ENCODE assay signal across 13 cellular contexts in the genomic region with DNA sequence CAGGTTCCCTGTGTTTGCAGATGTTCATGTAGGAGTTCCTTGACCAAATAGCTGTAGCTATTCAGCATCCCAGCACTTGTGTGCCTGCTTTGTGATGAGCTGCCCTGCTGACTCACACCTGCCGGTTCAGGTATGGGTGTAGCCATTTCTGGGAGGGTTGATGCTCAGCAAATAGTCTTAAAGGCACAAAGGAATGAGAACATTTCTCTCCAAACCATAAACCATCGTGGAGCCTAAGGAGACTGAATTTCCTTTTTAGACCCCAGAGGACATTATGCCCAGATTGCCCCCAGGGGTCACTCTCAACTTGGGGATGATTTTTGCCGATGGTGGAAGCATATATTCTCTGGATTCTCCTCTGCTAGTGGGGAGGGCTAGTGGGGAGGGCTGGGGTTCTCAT.
DNase-seq lines count a peak whose midpoint lies in the region; ATAC-seq and TF ChIP-seq lines count a peak whose summit lies in the region.
"Had no signal": no experiment of that assay in that cellular context is flagged by ENCODE, and none has a peak within 500 bp of the region (broad histone marks: within the 10 kb centered on the region; RNA-seq: fewer than 3 reads in every experiment).

No MANE protein-coding gene starts in this region.

- ATAC-seq in foreskin keratinocyte (peak; percentile 86), HG03097 (IDR thresholded peaks at IDR 0.05; ENCODE audit: low FRiP score, unreplicated experiment) (no peak), HG03095 (IDR thresholded peaks at IDR 0.05; ENCODE audit: unreplicated experiment) (no peak), GM18861 (IDR thresholded peaks at IDR 0.05; ENCODE audit: unreplicated experiment) (no peak)
- ATAC-seq: activated CD8-positive, alpha-beta memory T cell treated with anti-CD3 and anti-CD28 coated beads, Interleukin-2, amount 10 ng/mL, durations not matched to agents 7 days and 5 days had no signal

- CTCF ChIA-PET in A673 (lab: Charles Lee), result no interaction called here
- CTCF ChIA-PET in RWPE1 (lab: Yijun Ruan, JAX), result no interaction called here

- no peak overlapping the region for H3K27ac ChIP-seq in A673 (ENCODE audit: low read depth, low read length, poor library complexity, severe bottlenecking)
- no peak overlapping the region for H3K27ac ChIP-seq in RWPE1
- H3K27ac ChIP-seq in foreskin keratinocyte, result no peak overlapping the region
- H3K27ac ChIP-seq: esophagus squamous epithelium, tibial nerve had no signal

- H3K4me1 ChIP-seq in A673 (ENCODE audit: insufficient read depth, low read length, poor library complexity, severe bottlenecking), result peaks cover 8% of the 10 kb centered on the region
- no peaks in the 10 kb centered on the region for H3K4me1 ChIP-seq in foreskin keratinocyte
- H3K4me1 ChIP-seq: esophagus squamous epithelium, tibial nerve had no signal

- in situ Hi-C loops in GM13977 (cut with MboI; ENCODE audit: low pct_unique_long_range_greater_than_20kb, low sequenced_read_pairs, unreplicated experiment), result no loop called here

- intact Hi-C loops in A673 (cut with micrococcal nuclease; ENCODE audit: unreplicated experiment), result loop anchor here (10.0 kb wide), 1 partner anchor 290 kb away; no protein-coding TSS in a partner anchor

- TF ChIP-seq CTCF in A673 (conservative IDR thresholded peaks at IDR 0.05; ENCODE audit: low read depth, low read length), result 0 out of 2 replicates have a peak, but pooled peaks have one; percentile 18
- peak; percentile 52 for TF ChIP-seq CTCF in GM13977 (IDR thresholded peaks at IDR 0.05; ENCODE audit: extremely low read depth, insufficient read depth, missing control alignments)
- no peak for TF ChIP-seq CTCF in RWPE1 (conservative IDR thresholded peaks at IDR 0.05; ENCODE audit: low read depth)
- TF ChIP-seq CTCF in foreskin keratinocyte (conservative IDR thresholded peaks at IDR 0.05), result peak; percentile 32

- POLR2A ChIA-PET in A673 (lab: Charles Lee; ENCODE audit: low non-redundant PET), result no interaction called here
- POLR2A ChIA-PET in RWPE1 (lab: Yijun Ruan, JAX; ENCODE audit: low non-redundant PET), result no interaction called here

- BruUV-seq in A673 (replicated peaks; lab: Mats Ljungman, UMichigan), result no TSS peak

- H3K9me3 ChIP-seq in A673 (ENCODE audit: low read depth, low read length, poor library complexity, severe bottlenecking), result no peaks in the 10 kb centered on the region
- H3K9me3 ChIP-seq: esophagus squamous epithelium had no signal

- H3K4me3 ChIP-seq in A673 (ENCODE audit: low read depth, low read length, poor library complexity, severe bottlenecking), result no peak overlapping the region
- H3K4me3 ChIP-seq: esophagus squamous epithelium, tibial nerve had no signal

- DNase-seq in A673 (ENCODE audit: low spot score), result peak; percentile 21
- DNase-seq in GM13977 (ENCODE audit: low spot score), result no peak
- peak; percentile 79 for DNase-seq in RWPE1 (ENCODE audit: low spot score)
- peak; percentile 49 to 81 for DNase-seq in foreskin keratinocyte
- DNase-seq in central memory CD4-positive, alpha-beta T cell, result no peak
- DNase-seq: activated CD8-positive, alpha-beta memory T cell treated with anti-CD3 and anti-CD28 coated beads, Interleukin-2, amount 10 ng/mL, durations not matched to agents 7 days and 5 days; C1 segment of cervical spinal cord; esophagus squamous epithelium; KBM-7 had no signal

- no peaks in the 10 kb centered on the region for H3K36me3 ChIP-seq in A673 (ENCODE audit: insufficient read depth, low read length, poor library complexity, severe bottlenecking)
- H3K36me3 ChIP-seq: esophagus squamous epithelium, tibial nerve had no signal

- no peaks in the 10 kb centered on the region for H3K27me3 ChIP-seq in A673 (replicated peaks; ENCODE audit: insufficient read depth, low read depth, low read length, poor library complexity)
- no peaks in the 10 kb centered on the region for H3K27me3 ChIP-seq in foreskin keratinocyte
- H3K27me3 ChIP-seq: tibial nerve had no signal

Comparison
In these comparisons a context has a peak if more than half of its experiments do, and no peak if none do; other contexts are left out.
1. DNase-seq: peak in A673 (single experiment), RWPE1 (single experiment) and foreskin keratinocyte (2 of 2); none in GM13977 (single experiment) and central memory CD4-positive, alpha-beta T cell (single experiment).